In the genomic region with DNA sequence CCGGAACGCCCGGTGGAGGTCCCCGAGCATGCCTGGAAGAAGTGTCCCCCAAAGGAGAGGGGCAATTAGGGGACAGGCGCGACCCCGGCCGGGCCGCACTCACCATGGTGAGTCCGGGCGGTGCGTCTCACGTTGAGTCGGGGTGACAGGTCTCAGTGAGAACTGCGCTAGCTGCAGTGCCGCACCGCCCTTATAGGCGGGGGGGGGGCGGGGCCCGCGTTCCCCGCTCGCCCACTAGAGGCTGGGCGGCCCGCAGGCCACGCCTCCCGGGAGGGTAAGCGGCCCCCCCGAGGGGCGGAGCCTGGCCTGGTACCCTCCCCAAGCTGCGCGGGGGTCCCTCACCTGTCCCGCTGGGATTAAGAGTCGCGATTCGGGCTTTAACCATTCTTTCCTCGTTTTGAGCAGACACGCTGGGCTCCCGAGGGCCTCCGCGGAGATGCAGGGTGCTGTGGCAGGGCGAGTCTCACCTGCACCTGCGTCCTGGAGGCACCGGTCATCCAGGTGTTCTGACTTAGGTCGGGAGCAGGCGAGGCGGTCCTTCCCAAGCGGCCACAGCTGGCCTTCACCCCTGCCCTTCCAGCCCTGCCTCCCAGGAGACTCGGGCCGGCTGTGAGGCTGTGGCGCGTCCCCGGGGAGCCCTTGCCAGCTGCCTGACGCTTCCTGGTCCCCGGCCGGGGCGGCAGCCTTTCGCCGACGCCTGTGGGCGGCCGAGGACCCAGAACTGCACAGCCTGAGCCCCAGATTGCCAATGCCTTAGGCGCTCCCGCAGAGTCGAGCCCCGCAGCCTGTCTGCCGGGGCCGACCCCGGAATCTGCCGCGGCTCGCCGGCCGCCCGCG, we compare ENCODE assay signal across 1 cellular context.
TF ChIP-seq lines count a peak whose summit lies in the region.

A gene (minus strand): TSS at position 166 of the 837 bp plus-strand sequence. CDS start 60 bp downstream, at position 106.

TF ChIP-seq in HepG2, 621 proteins besides CTCF, POLR2A, EP300 and RAD21 (continued from another document and continues in another):
- no peak for TF ChIP-seq ZNF468 (CRISPR knock-in tag; IDR thresholded peaks at IDR 0.05)
- TF ChIP-seq, protein P1, sequence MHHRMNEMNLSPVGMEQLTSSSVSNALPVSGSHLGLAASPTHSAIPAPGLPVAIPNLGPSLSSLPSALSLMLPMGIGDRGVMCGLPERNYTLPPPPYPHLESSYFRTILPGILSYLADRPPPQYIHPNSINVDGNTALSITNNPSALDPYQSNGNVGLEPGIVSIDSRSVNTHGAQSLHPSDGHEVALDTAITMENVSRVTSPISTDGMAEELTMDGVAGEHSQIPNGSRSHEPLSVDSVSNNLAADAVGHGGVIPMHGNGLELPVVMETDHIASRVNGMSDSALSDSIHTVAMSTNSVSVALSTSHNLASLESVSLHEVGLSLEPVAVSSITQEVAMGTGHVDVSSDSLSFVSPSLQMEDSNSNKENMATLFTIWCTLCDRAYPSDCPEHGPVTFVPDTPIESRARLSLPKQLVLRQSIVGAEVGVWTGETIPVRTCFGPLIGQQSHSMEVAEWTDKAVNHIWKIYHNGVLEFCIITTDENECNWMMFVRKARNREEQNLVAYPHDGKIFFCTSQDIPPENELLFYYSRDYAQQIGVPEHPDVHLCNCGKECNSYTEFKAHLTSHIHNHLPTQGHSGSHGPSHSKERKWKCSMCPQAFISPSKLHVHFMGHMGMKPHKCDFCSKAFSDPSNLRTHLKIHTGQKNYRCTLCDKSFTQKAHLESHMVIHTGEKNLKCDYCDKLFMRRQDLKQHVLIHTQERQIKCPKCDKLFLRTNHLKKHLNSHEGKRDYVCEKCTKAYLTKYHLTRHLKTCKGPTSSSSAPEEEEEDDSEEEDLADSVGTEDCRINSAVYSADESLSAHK (CRISPR knock-in tag; IDR thresholded peaks at IDR 0.05; ENCODE audit: borderline replicate concordance), result no peak
- no peak for TF ChIP-seq NCOA1 (CRISPR knock-in tag; IDR thresholded peaks at IDR 0.05)
- TF ChIP-seq HNRNPL (IDR thresholded peaks at IDR 0.05; ENCODE audit: low read depth, low read length), result peak; percentile 40; the same call in 1 of the 2 replicates
- TF ChIP-seq, protein P2, sequence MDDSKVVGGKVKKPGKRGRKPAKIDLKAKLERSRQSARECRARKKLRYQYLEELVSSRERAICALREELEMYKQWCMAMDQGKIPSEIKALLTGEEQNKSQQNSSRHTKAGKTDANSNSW (CRISPR knock-in tag; IDR thresholded peaks at IDR 0.05; ENCODE audit: borderline replicate concordance), result no peak
- peak; percentile 61 for TF ChIP-seq SAP130 (CRISPR knock-in tag; IDR thresholded peaks at IDR 0.05; ENCODE audit: low read depth)
- TF ChIP-seq, protein P3, sequence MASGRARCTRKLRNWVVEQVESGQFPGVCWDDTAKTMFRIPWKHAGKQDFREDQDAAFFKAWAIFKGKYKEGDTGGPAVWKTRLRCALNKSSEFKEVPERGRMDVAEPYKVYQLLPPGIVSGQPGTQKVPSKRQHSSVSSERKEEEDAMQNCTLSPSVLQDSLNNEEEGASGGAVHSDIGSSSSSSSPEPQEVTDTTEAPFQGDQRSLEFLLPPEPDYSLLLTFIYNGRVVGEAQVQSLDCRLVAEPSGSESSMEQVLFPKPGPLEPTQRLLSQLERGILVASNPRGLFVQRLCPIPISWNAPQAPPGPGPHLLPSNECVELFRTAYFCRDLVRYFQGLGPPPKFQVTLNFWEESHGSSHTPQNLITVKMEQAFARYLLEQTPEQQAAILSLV (CRISPR knock-in tag; IDR thresholded peaks at IDR 0.05; ENCODE audit: borderline replicate concordance), result peak; percentile 72; the same call in 1 of the 2 replicates
- TF ChIP-seq ZNF672 (CRISPR knock-in tag; IDR thresholded peaks at IDR 0.05), result no peak
- TF ChIP-seq, protein P4, sequence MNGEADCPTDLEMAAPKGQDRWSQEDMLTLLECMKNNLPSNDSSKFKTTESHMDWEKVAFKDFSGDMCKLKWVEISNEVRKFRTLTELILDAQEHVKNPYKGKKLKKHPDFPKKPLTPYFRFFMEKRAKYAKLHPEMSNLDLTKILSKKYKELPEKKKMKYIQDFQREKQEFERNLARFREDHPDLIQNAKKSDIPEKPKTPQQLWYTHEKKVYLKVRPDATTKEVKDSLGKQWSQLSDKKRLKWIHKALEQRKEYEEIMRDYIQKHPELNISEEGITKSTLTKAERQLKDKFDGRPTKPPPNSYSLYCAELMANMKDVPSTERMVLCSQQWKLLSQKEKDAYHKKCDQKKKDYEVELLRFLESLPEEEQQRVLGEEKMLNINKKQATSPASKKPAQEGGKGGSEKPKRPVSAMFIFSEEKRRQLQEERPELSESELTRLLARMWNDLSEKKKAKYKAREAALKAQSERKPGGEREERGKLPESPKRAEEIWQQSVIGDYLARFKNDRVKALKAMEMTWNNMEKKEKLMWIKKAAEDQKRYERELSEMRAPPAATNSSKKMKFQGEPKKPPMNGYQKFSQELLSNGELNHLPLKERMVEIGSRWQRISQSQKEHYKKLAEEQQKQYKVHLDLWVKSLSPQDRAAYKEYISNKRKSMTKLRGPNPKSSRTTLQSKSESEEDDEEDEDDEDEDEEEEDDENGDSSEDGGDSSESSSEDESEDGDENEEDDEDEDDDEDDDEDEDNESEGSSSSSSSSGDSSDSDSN (CRISPR knock-in tag; IDR thresholded peaks at IDR 0.05), result 0 out of 2 replicates have a peak, but pooled peaks have one; percentile 12
- no peak for TF ChIP-seq SAFB2 (CRISPR knock-in tag; IDR thresholded peaks at IDR 0.05; ENCODE audit: borderline replicate concordance, low read depth)
- TF ChIP-seq, protein P5, sequence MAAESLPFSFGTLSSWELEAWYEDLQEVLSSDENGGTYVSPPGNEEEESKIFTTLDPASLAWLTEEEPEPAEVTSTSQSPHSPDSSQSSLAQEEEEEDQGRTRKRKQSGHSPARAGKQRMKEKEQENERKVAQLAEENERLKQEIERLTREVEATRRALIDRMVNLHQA (CRISPR knock-in tag; IDR thresholded peaks at IDR 0.05), result no peak
- TF ChIP-seq PCBP1 (IDR thresholded peaks at IDR 0.05; ENCODE audit: borderline replicate concordance, low read depth, low read length), result 0 out of 2 replicates have a peak, but pooled peaks have one; percentile 29
- peak; percentile 72 for TF ChIP-seq HNRNPLL (IDR thresholded peaks at IDR 0.05; ENCODE audit: low read depth, low read length, poor library complexity, severe bottlenecking)
- TF ChIP-seq ZNF3 (CRISPR knock-in tag; IDR thresholded peaks at IDR 0.05), result no peak
- TF ChIP-seq, protein P6, sequence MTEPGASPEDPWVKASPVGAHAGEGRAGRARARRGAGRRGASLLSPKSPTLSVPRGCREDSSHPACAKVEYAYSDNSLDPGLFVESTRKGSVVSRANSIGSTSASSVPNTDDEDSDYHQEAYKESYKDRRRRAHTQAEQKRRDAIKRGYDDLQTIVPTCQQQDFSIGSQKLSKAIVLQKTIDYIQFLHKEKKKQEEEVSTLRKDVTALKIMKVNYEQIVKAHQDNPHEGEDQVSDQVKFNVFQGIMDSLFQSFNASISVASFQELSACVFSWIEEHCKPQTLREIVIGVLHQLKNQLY (CRISPR knock-in tag; IDR thresholded peaks at IDR 0.05), result no peak
- TF ChIP-seq NFE2L1 (CRISPR knock-in tag; IDR thresholded peaks at IDR 0.05; ENCODE audit: borderline replicate concordance), result no peak
- no peak for TF ChIP-seq AKAP8 (CRISPR knock-in tag; IDR thresholded peaks at IDR 0.05)
- peak; percentile 84; the same call in 1 of the 2 replicates for TF ChIP-seq ZIK1 (CRISPR knock-in tag; IDR thresholded peaks at IDR 0.05; ENCODE audit: borderline replicate concordance, low read depth)
- TF ChIP-seq, protein P7, sequence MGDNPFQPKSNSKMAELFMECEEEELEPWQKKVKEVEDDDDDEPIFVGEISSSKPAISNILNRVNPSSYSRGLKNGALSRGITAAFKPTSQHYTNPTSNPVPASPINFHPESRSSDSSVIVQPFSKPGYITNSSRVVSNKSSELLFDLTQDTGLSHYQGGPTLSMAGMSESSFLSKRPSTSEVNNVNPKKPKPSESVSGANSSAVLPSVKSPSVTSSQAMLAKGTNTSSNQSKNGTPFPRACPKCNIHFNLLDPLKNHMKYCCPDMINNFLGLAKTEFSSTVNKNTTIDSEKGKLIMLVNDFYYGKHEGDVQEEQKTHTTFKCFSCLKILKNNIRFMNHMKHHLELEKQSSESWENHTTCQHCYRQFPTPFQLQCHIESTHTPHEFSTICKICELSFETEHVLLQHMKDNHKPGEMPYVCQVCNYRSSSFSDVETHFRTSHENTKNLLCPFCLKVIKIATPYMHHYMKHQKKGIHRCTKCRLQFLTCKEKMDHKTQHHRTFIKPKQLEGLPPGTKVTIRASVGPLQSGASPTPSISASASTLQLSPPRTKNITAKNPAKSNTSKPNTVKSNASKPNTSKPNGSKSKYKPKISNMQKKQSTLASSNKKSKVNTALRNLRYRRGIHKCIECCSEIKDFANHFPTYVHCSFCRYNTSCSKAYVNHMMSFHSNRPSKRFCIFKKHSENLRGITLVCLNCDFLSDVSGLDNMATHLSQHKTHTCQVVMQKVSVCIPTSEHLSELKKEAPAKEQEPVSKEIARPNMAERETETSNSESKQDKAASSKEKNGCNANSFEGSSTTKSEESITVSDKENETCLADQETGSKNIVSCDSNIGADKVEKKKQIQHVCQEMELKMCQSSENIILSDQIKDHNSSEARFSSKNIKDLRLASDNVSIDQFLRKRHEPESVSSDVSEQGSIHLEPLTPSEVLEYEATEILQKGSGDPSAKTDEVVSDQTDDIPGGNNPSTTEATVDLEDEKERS (CRISPR knock-in tag; IDR thresholded peaks at IDR 0.05), result 0 out of 2 replicates have a peak, but pooled peaks have one; percentile 46
- 0 out of 2 replicates have a peak, but pooled peaks have one; percentile 21 for TF ChIP-seq NKX3-1 (CRISPR knock-in tag; IDR thresholded peaks at IDR 0.05)
- peak; percentile 88; the same call in 1 of the 2 replicates for TF ChIP-seq ZFP90 (CRISPR knock-in tag; IDR thresholded peaks at IDR 0.05; ENCODE audit: borderline replicate concordance)
- no peak for TF ChIP-seq TRIM24 (CRISPR knock-in tag; IDR thresholded peaks at IDR 0.05)
- no peak for TF ChIP-seq ZNF12 (CRISPR knock-in tag; IDR thresholded peaks at IDR 0.05)
- TF ChIP-seq ZSCAN30 (CRISPR knock-in tag; IDR thresholded peaks at IDR 0.05), result no peak
- TF ChIP-seq, protein P8, sequence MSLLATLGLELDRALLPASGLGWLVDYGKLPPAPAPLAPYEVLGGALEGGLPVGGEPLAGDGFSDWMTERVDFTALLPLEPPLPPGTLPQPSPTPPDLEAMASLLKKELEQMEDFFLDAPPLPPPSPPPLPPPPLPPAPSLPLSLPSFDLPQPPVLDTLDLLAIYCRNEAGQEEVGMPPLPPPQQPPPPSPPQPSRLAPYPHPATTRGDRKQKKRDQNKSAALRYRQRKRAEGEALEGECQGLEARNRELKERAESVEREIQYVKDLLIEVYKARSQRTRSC (CRISPR knock-in tag; IDR thresholded peaks at IDR 0.05; ENCODE audit: low read depth), result no peak
- peak; percentile 81; the same call in 1 of the 2 replicates for TF ChIP-seq ZNF383 (CRISPR knock-in tag; IDR thresholded peaks at IDR 0.05; ENCODE audit: borderline replicate concordance)
- TF ChIP-seq SNAI1 (CRISPR knock-in tag; IDR thresholded peaks at IDR 0.05; ENCODE audit: borderline replicate concordance), result no peak
- 0 out of 2 replicates have a peak, but pooled peaks have one; percentile 60 for TF ChIP-seq ZNF773 (CRISPR knock-in tag; IDR thresholded peaks at IDR 0.05; ENCODE audit: borderline replicate concordance)
- TF ChIP-seq ZNF335 (CRISPR knock-in tag; IDR thresholded peaks at IDR 0.05), result no peak
- TF ChIP-seq ZNF777 (CRISPR knock-in tag; IDR thresholded peaks at IDR 0.05), result peak; percentile 54; the same call in 1 of the 2 replicates
- TF ChIP-seq, protein P9, sequence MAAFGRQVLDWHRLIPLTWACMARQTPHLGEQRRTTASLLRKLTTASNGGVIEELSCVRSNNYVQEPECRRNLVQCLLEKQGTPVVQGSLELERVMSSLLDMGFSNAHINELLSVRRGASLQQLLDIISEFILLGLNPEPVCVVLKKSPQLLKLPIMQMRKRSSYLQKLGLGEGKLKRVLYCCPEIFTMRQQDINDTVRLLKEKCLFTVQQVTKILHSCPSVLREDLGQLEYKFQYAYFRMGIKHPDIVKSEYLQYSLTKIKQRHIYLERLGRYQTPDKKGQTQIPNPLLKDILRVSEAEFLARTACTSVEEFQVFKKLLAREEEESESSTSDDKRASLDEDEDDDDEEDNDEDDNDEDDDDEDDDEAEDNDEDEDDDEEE (CRISPR knock-in tag; IDR thresholded peaks at IDR 0.05), result no peak
- TF ChIP-seq ZFYVE20 (CRISPR knock-in tag; IDR thresholded peaks at IDR 0.05; ENCODE audit: borderline replicate concordance, low read depth), result no peak
- TF ChIP-seq ZNF564 (CRISPR knock-in tag; IDR thresholded peaks at IDR 0.05), result no peak
- TF ChIP-seq STAG1 (CRISPR knock-in tag; IDR thresholded peaks at IDR 0.05), result no peak
- no peak for TF ChIP-seq EED (CRISPR knock-in tag; IDR thresholded peaks at IDR 0.05)
- no peak for TF ChIP-seq SIX1 (CRISPR knock-in tag; IDR thresholded peaks at IDR 0.05; ENCODE audit: borderline replicate concordance)
- TF ChIP-seq HOXD1 (CRISPR knock-in tag; IDR thresholded peaks at IDR 0.05), result peak; percentile 85
- no peak for TF ChIP-seq ZNF253 (CRISPR knock-in tag; IDR thresholded peaks at IDR 0.05; ENCODE audit: borderline replicate concordance)
- TF ChIP-seq, protein P10, sequence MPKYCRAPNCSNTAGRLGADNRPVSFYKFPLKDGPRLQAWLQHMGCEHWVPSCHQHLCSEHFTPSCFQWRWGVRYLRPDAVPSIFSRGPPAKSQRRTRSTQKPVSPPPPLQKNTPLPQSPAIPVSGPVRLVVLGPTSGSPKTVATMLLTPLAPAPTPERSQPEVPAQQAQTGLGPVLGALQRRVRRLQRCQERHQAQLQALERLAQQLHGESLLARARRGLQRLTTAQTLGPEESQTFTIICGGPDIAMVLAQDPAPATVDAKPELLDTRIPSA (CRISPR knock-in tag; IDR thresholded peaks at IDR 0.05; ENCODE audit: borderline replicate concordance), result no peak
- peak; percentile 62; the same call in 1 of the 2 replicates for TF ChIP-seq ZBTB7A (CRISPR knock-in tag; IDR thresholded peaks at IDR 0.05)
- no peak for TF ChIP-seq YEATS2 (CRISPR knock-in tag; IDR thresholded peaks at IDR 0.05; ENCODE audit: borderline replicate concordance)
- no peak for TF ChIP-seq NBN (conservative IDR thresholded peaks at IDR 0.05)
- no peak for TF ChIP-seq CCAR2 (optimal IDR thresholded peaks at IDR 0.05; ENCODE audit: low read depth, low read length)
- no peak for TF ChIP-seq ZNF160 (CRISPR knock-in tag; IDR thresholded peaks at IDR 0.05)
- TF ChIP-seq ZBTB1 (CRISPR knock-in tag; IDR thresholded peaks at IDR 0.05; ENCODE audit: borderline replicate concordance), result no peak
- TF ChIP-seq ZNF367 (CRISPR knock-in tag; IDR thresholded peaks at IDR 0.05; ENCODE audit: borderline replicate concordance), result 0 out of 2 replicates have a peak, but pooled peaks have one; percentile 23
- TF ChIP-seq ZC3H4 (CRISPR knock-in tag; IDR thresholded peaks at IDR 0.05; ENCODE audit: borderline replicate concordance), result no peak
- no peak for TF ChIP-seq MZF1 (CRISPR knock-in tag; IDR thresholded peaks at IDR 0.05; ENCODE audit: borderline replicate concordance)
- TF ChIP-seq DNMT3B (CRISPR knock-in tag; conservative IDR thresholded peaks at IDR 0.05), result no peak
- no peak for TF ChIP-seq GATAD2A (CRISPR knock-in tag; IDR thresholded peaks at IDR 0.05)
- TF ChIP-seq KMT2B (CRISPR knock-in tag; IDR thresholded peaks at IDR 0.05), result no peak
- 0 out of 2 replicates have a peak, but pooled peaks have one; percentile 23 for TF ChIP-seq ZNF614 (CRISPR knock-in tag; IDR thresholded peaks at IDR 0.05; ENCODE audit: borderline replicate concordance)
- no peak; the same call in 1 of the 2 replicates for TF ChIP-seq ZNF768 (CRISPR knock-in tag; IDR thresholded peaks at IDR 0.05)
- TF ChIP-seq TAF1 (CRISPR knock-in tag; IDR thresholded peaks at IDR 0.05), result peak; percentile 63
